Comparison of ENCODE assay signal across 15 cellular contexts in the genomic region with DNA sequence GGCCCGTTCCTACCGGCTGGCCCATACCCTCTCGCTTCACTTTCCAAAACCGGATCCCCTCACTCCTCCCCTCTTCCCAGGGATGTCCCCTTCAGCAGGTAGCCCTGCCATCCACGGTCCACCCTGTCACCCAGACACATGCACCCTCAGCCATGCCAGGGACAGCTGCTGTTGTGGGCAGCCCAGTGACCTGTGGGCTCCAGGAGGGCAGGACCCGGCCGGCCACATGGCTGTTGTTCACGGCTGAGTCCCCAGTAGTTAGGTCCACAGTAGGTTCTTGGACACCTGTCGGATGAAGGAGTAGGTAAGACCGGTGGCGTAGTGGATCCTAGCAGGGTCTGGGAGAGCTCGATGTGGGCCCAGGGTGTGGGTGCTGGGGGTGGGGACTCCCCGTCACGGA. TPM values are rescaled to one million over a fixed set of nuclear protein-coding genes. Genes with fewer than 3 reads are reported as not detected.
A peak's percentile ranks its signal among the peaks of the same experiment; 100 is the strongest.
DNase-seq lines count a peak whose midpoint lies in the region; TF ChIP-seq lines count a peak whose summit lies in the region.
"Had no signal": no experiment of that assay in that cellular context is flagged by ENCODE, and none has a peak within 500 bp of the region (broad histone marks: within the 10 kb centered on the region; RNA-seq: fewer than 3 reads in every experiment).

No MANE protein-coding gene starts in this region.

- TF ChIP-seq CTCF in RWPE1 (conservative IDR thresholded peaks at IDR 0.05; ENCODE audit: low read depth) (no peak), endodermal cell (conservative IDR thresholded peaks at IDR 0.05) (no peak), osteocyte (IDR thresholded peaks at IDR 0.05) (no peak), hepatocyte (IDR thresholded peaks at IDR 0.05; ENCODE audit: poor library complexity) (no peak)

- no peak overlapping the region for H3K4me2 ChIP-seq in hepatocyte
- H3K4me2 ChIP-seq: SK-N-SH had no signal

- in situ Hi-C loops in KBM-7 (cut with MboI; ENCODE audit: low pct_unique_long_range_greater_than_20kb, low sequenced_read_pairs): no loop called here

- POLR2A ChIA-PET in RWPE1 (lab: Yijun Ruan, JAX; ENCODE audit: low non-redundant PET): no interaction called here

- 94% methylated on average over 7 to 14 of the region's 14 CpGs for WGBS in endodermal cell (ENCODE audit: insufficient coverage in 1 of 2, insufficient read length in 1 of 2), 2 experiments
- 92% methylated on average over 14 of the region's 14 CpGs for WGBS in hepatocyte (ENCODE audit: low lambda C conversion rate, missing lambda C conversion rate)

- H3K4me3 ChIP-seq in endodermal cell (ENCODE audit: low read length) (no peak overlapping the region), hepatocyte (no peak overlapping the region)

- H3K9ac ChIP-seq in endodermal cell (ENCODE audit: extremely low read depth, low read length, poor library complexity, severe bottlenecking): no peak overlapping the region
- H3K9ac ChIP-seq: SK-N-SH had no signal

- H3K27ac ChIP-seq in RWPE1 (peak overlapping the region; percentile 5; the same call in 1 of the 2 replicates), endodermal cell (ENCODE audit: low read depth, low read length) (no peak overlapping the region), hepatocyte (no peak overlapping the region)

- H3K4me3 Mint-ChIP-seq in endodermal cell: no peak overlapping the region
- H3K4me3 Mint-ChIP-seq in osteocyte (ENCODE audit: unreplicated experiment): no peak overlapping the region

- peaks cover 6% of the 10 kb centered on the region for H3K36me3 Mint-ChIP-seq in endodermal cell (ENCODE audit: low read depth)
- peaks cover 16% of the 10 kb centered on the region for H3K36me3 Mint-ChIP-seq in osteocyte (ENCODE audit: unreplicated experiment)

- H3K27ac Mint-ChIP-seq in endodermal cell (peak overlapping the region; percentile 60), osteocyte (ENCODE audit: unreplicated experiment) (peak overlapping the region; percentile 50)
- H3K27ac Mint-ChIP-seq: IgD-negative memory B cell had no signal

- H3K36me3 ChIP-seq in endodermal cell (ENCODE audit: control insufficient read depth, insufficient read depth, low read length): peaks cover 6% of the 10 kb centered on the region
- no peaks in the 10 kb centered on the region for H3K36me3 ChIP-seq in hepatocyte (replicated peaks; ENCODE audit: insufficient read depth, low read depth)

- H3K9me3 ChIP-seq in endodermal cell (ENCODE audit: control insufficient read depth, low read length) (no peaks in the 10 kb centered on the region), hepatocyte (ENCODE audit: low read depth) (no peaks in the 10 kb centered on the region)
- H3K9me3 ChIP-seq: SK-N-SH had no signal

- DNase-seq in RWPE1 (ENCODE audit: low spot score): no peak
- DNase-seq in endodermal cell: no peak
- DNase-seq in osteocyte (ENCODE audit: extremely low spot score, unreplicated experiment): no peak
- DNase-seq in NCI-H69 (lab: John Stamatoyannopoulos, UW): no peak
- no peak for DNase-seq in activated CD4-positive, alpha-beta T cell treated with anti-CD3 and anti-CD28 coated beads, Interleukin-2, amount 50 U/mL, for 48 hours
- no peak for DNase-seq in KBM-7
- no peak for DNase-seq in hepatocyte (ENCODE audit: low spot score)
- DNase-seq: EL, H7, NCI-H1436 treated with DMSO at 0.1 percent for 48 hours, NCI-H2081 treated with DMSO at 0.1 percent for 48 hours, NCI-H446, NCI-H748 treated with DMSO at 0.1 percent for 48 hours, SK-N-SH had no signal

- peaks cover 98% of the 10 kb centered on the region for H3K79me2 ChIP-seq in hepatocyte

- peaks cover 10% of the 10 kb centered on the region for H3K4me1 Mint-ChIP-seq in endodermal cell
- peaks cover 83% of the 10 kb centered on the region for H3K4me1 Mint-ChIP-seq in osteocyte (ENCODE audit: unreplicated experiment)

- H3K4me1 ChIP-seq in endodermal cell (ENCODE audit: control insufficient read depth, insufficient read depth, low read length) (no peaks in the 10 kb centered on the region), hepatocyte (ENCODE audit: insufficient read depth) (peaks cover 25% of the 10 kb centered on the region)

- H3K27me3 ChIP-seq in endodermal cell (ENCODE audit: control insufficient read depth, insufficient read depth, low read length, poor library complexity, severe bottlenecking): no peaks in the 10 kb centered on the region
- H3K27me3 ChIP-seq in hepatocyte: no peaks in the 10 kb centered on the region

- no peaks in the 10 kb centered on the region for H3K27me3 Mint-ChIP-seq in endodermal cell (ENCODE audit: insufficient read depth)
- H3K27me3 Mint-ChIP-seq in osteocyte (ENCODE audit: unreplicated experiment): no peaks in the 10 kb centered on the region

- H3K9me3 Mint-ChIP-seq in endodermal cell (no peaks in the 10 kb centered on the region), osteocyte (ENCODE audit: unreplicated experiment) (no peaks in the 10 kb centered on the region)

- no peaks in the 10 kb centered on the region for H3K9me2 ChIP-seq in hepatocyte (replicated peaks; ENCODE audit: insufficient read depth)
- H3K9me2 ChIP-seq: SK-N-SH had no signal

- peaks cover 94% of the 10 kb centered on the region for H4K20me1 ChIP-seq in hepatocyte (ENCODE audit: insufficient read depth, poor library complexity, severe bottlenecking)

- no peak overlapping the region for H2AFZ ChIP-seq in hepatocyte

- CTCF ChIA-PET in RWPE1 (lab: Yijun Ruan, JAX): no interaction called here

RNA-seq across cellular contexts. Expression of a gene that starts 12.5 kb away (rescaled TPM):
- total RNA-seq in endodermal cell (10 to 100 TPM; 20.4 to 26.9 TPM), osteocyte (52.8 and 63.2 TPM in 2 replicates), hepatocyte (61.3 and 66.9 TPM in 2 replicates)
- 10.5 TPM for polyA plus RNA-seq in endodermal cell (2013, experiment 1 of 2)
- 10.7 TPM for polyA plus RNA-seq in endodermal cell (2013, experiment 2 of 2)
- 75.3 and 102 TPM in 2 replicates for polyA plus RNA-seq in hepatocyte
